ENCODE assay signal across 23 cellular contexts in genomic region chr10:112988839-112989406, GRCh38. TPM values are rescaled to one million over a fixed set of nuclear protein-coding genes. Genes with fewer than 3 reads are reported as not detected.
DNase-seq lines count a peak whose midpoint lies in the region; ATAC-seq and TF ChIP-seq lines count a peak whose summit lies in the region.
"Had no signal": no experiment of that assay in that cellular context is flagged by ENCODE, and none has a peak within 500 bp of the region (broad histone marks: within the 10 kb centered on the region; RNA-seq: fewer than 3 reads in every experiment).

No MANE protein-coding gene starts in this region.

- H3K4me2 ChIP-seq in GM23338 (peak overlapping the region; percentile 35), OCI-LY1 (ENCODE audit: low read length) (peak overlapping the region; percentile 45; the same call in 1 of the 2 replicates)

- peak overlapping the region; percentile 37; the same call in 1 of the 2 replicates for H3K9ac ChIP-seq in OCI-LY1 (ENCODE audit: low read length)
- H3K9ac ChIP-seq: GM23248 had no signal

- H3K27ac ChIP-seq in GM23338 (ENCODE audit: low read depth) (peak overlapping the region; percentile 29), OCI-LY1 (ENCODE audit: low read depth, low read length, poor library complexity, severe bottlenecking) (peak overlapping the region; percentile 98)
- H3K27ac ChIP-seq: coronary artery, GM23248, Peyer's patch, SK-N-MC, testis had no signal

- ATAC-seq in GM23338 (peak; percentile 58), GM18511 (IDR thresholded peaks at IDR 0.05; ENCODE audit: unreplicated experiment) (no peak), HG03439 (IDR thresholded peaks at IDR 0.05; ENCODE audit: unreplicated experiment) (no peak), HG03159 (IDR thresholded peaks at IDR 0.05; ENCODE audit: unreplicated experiment) (no peak)
- ATAC-seq: activated CD8-positive, alpha-beta T cell treated with anti-CD3 and anti-CD28 coated beads for 36 hours; activated T-cell treated with anti-CD3 and anti-CD28 coated beads, Interleukin-2, amount 50 U/mL, for 4 hours had no signal

- H3K79me2 ChIP-seq in GM23338 (replicated peaks; ENCODE audit: insufficient read depth) (peaks cover 100% of the 10 kb centered on the region), OCI-LY1 (ENCODE audit: insufficient read depth, low read length) (peaks cover 18% of the 10 kb centered on the region)

- H2AFZ ChIP-seq in GM23338 (no peak overlapping the region), OCI-LY1 (ENCODE audit: low read length) (no peak overlapping the region)
- H2AFZ ChIP-seq: GM23248 had no signal

- peaks cover 17% of the 10 kb centered on the region for H3K27me3 Mint-ChIP-seq in GM23338 (ENCODE audit: insufficient read depth, low read depth, poor library complexity)
- H3K27me3 Mint-ChIP-seq in nephron progenitor cell (ENCODE audit: low read depth, poor library complexity) = peaks cover 12% of the 10 kb centered on the region

- H3K4me3 ChIP-seq in GM23338 (no peak overlapping the region), OCI-LY1 (ENCODE audit: low read depth, low read length, poor library complexity, severe bottlenecking) (no peak overlapping the region), epithelial cell of esophagus (ENCODE audit: low read length) (no peak overlapping the region)
- H3K4me3 ChIP-seq: coronary artery, GM23248, Peyer's patch, SK-N-MC, testis had no signal

- H3K36me3 Mint-ChIP-seq in GM23338 (ENCODE audit: low read depth) (peaks cover 23% of the 10 kb centered on the region), nephron progenitor cell (ENCODE audit: low read depth) (peaks cover 19% of the 10 kb centered on the region)

- TF ChIP-seq CTCF in GM23338 (conservative IDR thresholded peaks at IDR 0.05; ENCODE audit: low read depth in 2 of 2) = no peak
- TF ChIP-seq CTCF in OCI-LY1 (IDR thresholded peaks at IDR 0.05; ENCODE audit: low read length) = no peak
- TF ChIP-seq CTCF in epithelial cell of esophagus (IDR thresholded peaks at IDR 0.05; ENCODE audit: insufficient read depth, low read depth, low read length, missing control alignments) = no peak
- TF ChIP-seq CTCF in nephron progenitor cell (IDR thresholded peaks at IDR 0.05) = no peak

- H4K20me1 ChIP-seq in GM23338 (replicated peaks; ENCODE audit: insufficient read depth) (peaks cover 84% of the 10 kb centered on the region), OCI-LY1 (ENCODE audit: insufficient read depth, low read length) (no peaks in the 10 kb centered on the region)

- H3K27ac Mint-ChIP-seq in GM23338 (peak overlapping the region; percentile 62; the same call in 1 of the 2 replicates), nephron progenitor cell (peak overlapping the region; percentile 29)
- H3K27ac Mint-ChIP-seq: activated CD8-positive, alpha-beta T cell treated with anti-CD3 and anti-CD28 coated beads for 36 hours had no signal

- H3K9me3 ChIP-seq in OCI-LY1 (ENCODE audit: low read length) = no peaks in the 10 kb centered on the region
- H3K9me3 ChIP-seq: Peyer's patch, testis had no signal

- DNase-seq in GM23338 (ENCODE audit: low spot score) = peak; percentile 55
- peak; percentile 79 for DNase-seq in epithelial cell of esophagus (ENCODE audit: low read depth)
- DNase-seq in nephron progenitor cell = no peak
- no peak for DNase-seq in stimulated activated naive CD4-positive, alpha-beta T cell treated with Interleukin-2 at 50 U/mL for 16 hours (lab: John Stamatoyannopoulos, UW)
- DNase-seq: activated CD4-positive, CD25-positive, alpha-beta regulatory T cell; activated CD8-positive, alpha-beta T cell treated with anti-CD3 and anti-CD28 coated beads for 36 hours; activated naive CD4-positive, alpha-beta T cell treated with anti-CD3 and anti-CD28 coated beads, Interleukin-2, amount 50 U/mL, for 16 hours; activated T-cell treated with anti-CD3 and anti-CD28 coated beads, Interleukin-2, amount 50 U/mL, for 4 hours; CD8-positive, alpha-beta memory T cell; DMS79 treated with DMSO at 0.1 percent for 48 hours; foreskin fibroblast; GM23248; hippocampal formation; NCI-H1436 treated with DMSO at 0.1 percent for 48 hours; Peyer's patch; T-helper 9 cell; testis had no signal

- H3F3A ChIP-seq in GM23338 (replicated peaks; ENCODE audit: low read depth) (peaks cover 15% of the 10 kb centered on the region), OCI-LY1 (ENCODE audit: insufficient read depth, low read length) (no peaks in the 10 kb centered on the region)

- H3K9me3 Mint-ChIP-seq in GM23338 (no peaks in the 10 kb centered on the region), nephron progenitor cell (no peaks in the 10 kb centered on the region)
- H3K9me3 Mint-ChIP-seq: activated CD8-positive, alpha-beta T cell treated with anti-CD3 and anti-CD28 coated beads for 36 hours; activated T-cell treated with anti-CD3 and anti-CD28 coated beads, Interleukin-2, amount 50 U/mL, for 4 hours; CD8-positive, alpha-beta memory T cell had no signal

- H3K27me3 ChIP-seq in GM23338 (ENCODE audit: insufficient read depth) (no peaks in the 10 kb centered on the region), OCI-LY1 (ENCODE audit: insufficient read depth, low read length) (no peaks in the 10 kb centered on the region)
- H3K27me3 ChIP-seq: Peyer's patch, testis had no signal

- H3K36me3 ChIP-seq in GM23338 (ENCODE audit: insufficient read depth) (peaks cover 6% of the 10 kb centered on the region; the same call in 1 of the 2 replicates), OCI-LY1 (ENCODE audit: insufficient read depth, low read length) (no peaks in the 10 kb centered on the region)

- H3K4me1 ChIP-seq in GM23338 (ENCODE audit: insufficient read depth) = peaks cover 74% of the 10 kb centered on the region
- H3K4me1 ChIP-seq in OCI-LY1 (ENCODE audit: insufficient read depth, low read length, severe bottlenecking) = peaks cover 85% of the 10 kb centered on the region

- H3K4me1 Mint-ChIP-seq in GM23338 = peaks cover 71% of the 10 kb centered on the region
- peaks cover 51% of the 10 kb centered on the region for H3K4me1 Mint-ChIP-seq in nephron progenitor cell

- H3K4me3 Mint-ChIP-seq in GM23338 (no peak overlapping the region; the same call in 2 of the 3 replicates), nephron progenitor cell (no peak overlapping the region)
- H3K4me3 Mint-ChIP-seq: activated CD8-positive, alpha-beta T cell treated with anti-CD3 and anti-CD28 coated beads for 36 hours; activated T-cell treated with anti-CD3 and anti-CD28 coated beads, Interleukin-2, amount 50 U/mL, for 4 hours; CD8-positive, alpha-beta memory T cell had no signal

- H3K9me2 ChIP-seq in GM23338 (ENCODE audit: insufficient read depth) (no peaks in the 10 kb centered on the region), OCI-LY1 (ENCODE audit: low read depth, low read length) (no peaks in the 10 kb centered on the region)

TF ChIP-seq in GM23338, 12 proteins besides CTCF, POLR2A, EP300 and RAD21 (continues in another document):
- TF ChIP-seq JUNB (IDR thresholded peaks at IDR 0.05; ENCODE audit: unreplicated experiment) = no peak

RNA-seq across cellular contexts. Expression of gene TCF7L2, which starts 38.9 kb away (rescaled TPM):
- 27.0 and 32.2 TPM in 2 replicates for total RNA-seq in GM23338 (2014; rRNA removed; shearing (Covaris generic))
- 80.8 and 89.7 TPM in 2 replicates for polyA plus RNA-seq in GM23338 (2016; fragmentation: Nextera tagmentation; extraction: Ambion mirVana)

Comparison
In these comparisons a context has a peak if more than half of its experiments do, and no peak if none do; other contexts are left out.
1. DNase-seq: peak in GM23338 (single experiment) and epithelial cell of esophagus (single experiment); none in nephron progenitor cell (single experiment) and stimulated activated naive CD4-positive, alpha-beta T cell treated with Interleukin-2 at 50 U/mL for 16 hours (single experiment).